In genomic region chr5:43066799-43067741, GRCh38 we compare ENCODE assay signal across 8 cellular contexts. TPM values are rescaled to one million over a fixed set of nuclear protein-coding genes. Genes with fewer than 3 reads are reported as not detected.
DNase-seq lines count a peak whose midpoint lies in the region; ATAC-seq and TF ChIP-seq lines count a peak whose summit lies in the region.

No MANE protein-coding gene starts in this region.

- H3K27me3 ChIP-seq in right cardiac atrium (ENCODE audit: control insufficient read depth, insufficient read depth): no peaks in the 10 kb centered on the region
- H3K27me3 ChIP-seq in rectal smooth muscle tissue (ENCODE audit: control insufficient read depth, insufficient read depth, low read length): no peaks in the 10 kb centered on the region
- no peaks in the 10 kb centered on the region for H3K27me3 ChIP-seq in vagina

- H3K36me3 ChIP-seq in rectal smooth muscle tissue (ENCODE audit: control insufficient read depth, insufficient read depth, low read length): peaks cover 4% of the 10 kb centered on the region
- H3K36me3 ChIP-seq in vagina: peaks cover 0 to 14% of the 10 kb centered on the region in 2 donors

- H3K27ac ChIP-seq in angular gyrus (ENCODE audit: low read depth, low read length) (peak overlapping the region; percentile 97), right cardiac atrium (ENCODE audit: low read length) (peak overlapping the region; percentile 100), rectal smooth muscle tissue (ENCODE audit: low read depth, low read length) (peak overlapping the region; percentile 99), vagina (peak overlapping the region; percentile 99)

- H3K9me3 ChIP-seq in right cardiac atrium (ENCODE audit: control insufficient read depth, low read length): peaks cover 1% of the 10 kb centered on the region
- no peaks in the 10 kb centered on the region for H3K9me3 ChIP-seq in vagina

- TF ChIP-seq CTCF in GM12865 (IDR thresholded peaks at IDR 0.05; ENCODE audit: insufficient read depth, low read depth, low read length, missing control alignments) (no peak), vagina (IDR thresholded peaks at IDR 0.05) (no peak)

- H3K9ac ChIP-seq in rectal smooth muscle tissue (ENCODE audit: low read length): peak overlapping the region; percentile 97

- peak in 1 of 2 donors; percentile 78 for TF ChIP-seq POLR2A in vagina (IDR thresholded peaks at IDR 0.05)

- ATAC-seq in HG02759 (IDR thresholded peaks at IDR 0.05; ENCODE audit: unreplicated experiment): peak; percentile 36
- peak; percentile 76 for ATAC-seq in right cardiac atrium

- peaks cover 7% of the 10 kb centered on the region for H3K4me1 ChIP-seq in right cardiac atrium (ENCODE audit: control insufficient read depth, insufficient read depth, low read length)
- peaks cover 9% of the 10 kb centered on the region for H3K4me1 ChIP-seq in rectal smooth muscle tissue (ENCODE audit: control insufficient read depth, insufficient read depth, low read length)
- H3K4me1 ChIP-seq in vagina: peaks cover 29% of the 10 kb centered on the region

- intact Hi-C loops in right cardiac atrium (cut with DNase I) (no loop called here), vagina (cut with DNase I) (loop anchor here (1.0 kb wide), 1 partner anchor 54 kb away; no protein-coding TSS in a partner anchor)

- peak; percentile 96 for DNase-seq in GM12865 (ENCODE audit: low read depth)
- DNase-seq in NCI-H146 (lab: John Stamatoyannopoulos, UW): peak; percentile 79
- DNase-seq in T-helper 1 cell: peak; percentile 62 to 90 (median 79)
- DNase-seq in right cardiac atrium: peak; percentile 87 to 94 (median 92)
- DNase-seq in vagina (ENCODE audit: extremely low spot score in 2 of 2): peak in 1 of 2 donors; percentile 98

- under 1% methylated on average over 45 of the region's 45 CpGs for WGBS in right cardiac atrium

- peak overlapping the region; percentile 70 for H3K4me3 ChIP-seq in GM12865 (ENCODE audit: low read depth, low read length)
- peak overlapping the region; percentile 95 for H3K4me3 ChIP-seq in right cardiac atrium (ENCODE audit: low read length)
- peak overlapping the region; percentile 90 for H3K4me3 ChIP-seq in rectal smooth muscle tissue (ENCODE audit: low read length)
- peak overlapping the region; percentile 75 to 90 for H3K4me3 ChIP-seq in vagina

RNA-seq across cellular contexts. Expression of gene ANXA2R, which starts 27.0 kb away (rescaled TPM):
- 1 to 10 TPM in 3 of 4 donors, under 1 TPM in 1; 0.95 to 1.9 (median 1.4) TPM for total RNA-seq in right cardiac atrium
- polyA plus RNA-seq in right cardiac atrium: 1.4 TPM
- 10.6 TPM for total RNA-seq in vagina

RNA-seq across cellular contexts. Expression of gene ZNF131, which starts 53.6 kb away (rescaled TPM):
- 10 to 100 TPM; 15.6 to 23.2 (median 19.2) TPM for total RNA-seq in right cardiac atrium
- 13.5 TPM for polyA plus RNA-seq in right cardiac atrium
- total RNA-seq in vagina: 44.4 TPM
